10 cellular contexts compared by ENCODE assay signal in the genomic region with DNA sequence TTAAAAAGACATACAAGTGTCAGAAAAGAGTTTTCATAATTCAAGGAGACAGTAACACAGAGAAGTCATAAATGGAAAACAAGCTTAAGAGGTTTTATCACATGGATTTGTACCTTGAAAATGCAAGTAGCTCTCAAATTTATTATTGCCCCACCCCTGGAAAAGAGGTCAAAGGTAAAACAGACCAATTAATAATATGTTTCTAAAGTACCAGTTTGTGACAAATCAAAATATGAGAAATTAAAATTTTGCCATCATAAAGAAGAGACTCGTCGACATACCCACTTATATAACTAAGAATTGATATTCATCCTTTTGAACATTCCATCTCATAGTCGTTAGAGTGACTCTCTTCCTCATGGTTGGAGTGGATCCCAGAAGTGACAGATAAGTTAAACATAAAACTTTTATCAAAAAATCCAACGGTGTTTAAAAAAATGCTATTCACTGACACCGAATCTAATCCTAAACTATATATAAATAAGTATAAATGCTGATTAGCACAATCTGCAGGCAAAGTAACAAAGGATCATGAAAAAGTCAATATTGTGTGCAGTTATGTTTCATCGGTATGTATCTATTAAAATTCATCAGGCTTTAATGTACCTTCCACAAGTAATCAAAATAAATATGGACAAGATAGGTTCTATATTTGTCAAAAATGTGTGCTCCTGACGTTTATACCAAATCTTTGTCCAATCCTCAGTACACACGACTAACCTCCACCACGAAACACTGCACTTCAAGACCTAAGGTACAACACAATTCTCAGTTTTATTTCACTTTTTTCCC. TPM values are rescaled to one million over a fixed set of nuclear protein-coding genes. Genes with fewer than 3 reads are reported as not detected.
DNase-seq lines count a peak whose midpoint lies in the region; ATAC-seq and TF ChIP-seq lines count a peak whose summit lies in the region.
"Had no signal": no experiment of that assay in that cellular context is flagged by ENCODE, and none has a peak within 500 bp of the region (broad histone marks: within the 10 kb centered on the region; RNA-seq: fewer than 3 reads in every experiment).

No MANE protein-coding gene starts in this region.

- peaks cover 0 to 2% (median 1%) of the 10 kb centered on the region in 3 experiments; a peak in 2 of 7 replicates for H3K36me3 Mint-ChIP-seq in H9 (ENCODE audit: insufficient read depth in 1 of 3, low read depth in 3 of 3)
- H3K36me3 Mint-ChIP-seq in activated T-helper 2 cell treated with anti-CD3 and anti-CD28 coated beads, Interferon-gamma antibody, Interleukin-2, Interleukin-4, amounts not matched to agents 10 μg/mL and 5 μg/mL and 100 μg/mL, durations not matched to agents 14 hours and 24 hours and 36 hours (ENCODE audit: low read depth) = peaks cover 5% of the 10 kb centered on the region

- H3K27me3 ChIP-seq in H9 (ENCODE audit: insufficient read depth, low read length) (no peaks in the 10 kb centered on the region), right cardiac atrium (ENCODE audit: control insufficient read depth, insufficient read depth) (no peaks in the 10 kb centered on the region), smooth muscle cell (ENCODE audit: low read depth) (no peaks in the 10 kb centered on the region)

- H3K27ac ChIP-seq in H9 (ENCODE audit: insufficient read length, low read depth, low read length) (no peak overlapping the region), right cardiac atrium (ENCODE audit: low read length) (no peak overlapping the region), smooth muscle cell (ENCODE audit: low read depth) (peak overlapping the region; percentile 93)

- peaks cover 25% of the 10 kb centered on the region for H3K79me2 ChIP-seq in H9 (ENCODE audit: insufficient read depth, low read length)
- H3K79me2 ChIP-seq in smooth muscle cell (ENCODE audit: low read depth) = peaks cover 63% of the 10 kb centered on the region

- no peak overlapping the region for H3T11ph ChIP-seq in H9 (ENCODE audit: low read length)

- peaks cover 24% of the 10 kb centered on the region for H3F3A ChIP-seq in smooth muscle cell (ENCODE audit: low read depth)

- H3K4me3 ChIP-seq in right cardiac atrium (ENCODE audit: low read length) (peak overlapping the region; percentile 80), smooth muscle cell (peak overlapping the region; percentile 96)

- H3K56ac ChIP-seq in H9 (ENCODE audit: insufficient read length, low read depth, low read length) = no peak overlapping the region

- H3K14ac ChIP-seq in H9 (ENCODE audit: insufficient read depth, low read length) = no peak overlapping the region

- WGBS in H9 (ENCODE audit: extremely low coverage, insufficient read length, low lambda C conversion rate) = no CpG with 5 or more reads among the region's 9 CpGs
- WGBS in right cardiac atrium = 32% methylated on average over 9 of the region's 9 CpGs
- whole genome bisulfite sequencing in smooth muscle cell (ENCODE audit: low lambda C conversion rate) = 66% methylated on average over 9 of the region's 9 CpGs

- H3K18ac ChIP-seq in H9 (ENCODE audit: insufficient read length, low read depth, low read length) = no peak overlapping the region

- H3K27ac Mint-ChIP-seq in H9 = no peak overlapping the region
- H3K27ac Mint-ChIP-seq in activated T-helper 2 cell treated with anti-CD3 and anti-CD28 coated beads, Interferon-gamma antibody, Interleukin-2, Interleukin-4, amounts not matched to agents 10 μg/mL and 5 μg/mL and 100 μg/mL, durations not matched to agents 14 hours and 24 hours and 36 hours = no peak overlapping the region

- H2AK5ac ChIP-seq in H9 (ENCODE audit: insufficient read length, low read length) = no peak overlapping the region

- H2AFZ ChIP-seq in H9 (ENCODE audit: low read length) (no peak overlapping the region), smooth muscle cell (ENCODE audit: low read depth) (no peak overlapping the region)

- H3K79me1 ChIP-seq in H9 (ENCODE audit: insufficient read depth, low read depth, low read length, poor library complexity, severe bottlenecking) = no peaks in the 10 kb centered on the region

- TF ChIP-seq CTCF in H9 (conservative IDR thresholded peaks at IDR 0.05) (no peak), smooth muscle cell (IDR thresholded peaks at IDR 0.05; ENCODE audit: borderline replicate concordance, insufficient read depth, poor library complexity, severe bottlenecking) (no peak)

- peaks cover 41 to 47% of the 10 kb centered on the region in 2 experiments for H3K4me1 Mint-ChIP-seq in H9
- H3K4me1 Mint-ChIP-seq in activated T-helper 2 cell treated with anti-CD3 and anti-CD28 coated beads, Interferon-gamma antibody, Interleukin-2, Interleukin-4, amounts not matched to agents 10 μg/mL and 5 μg/mL and 100 μg/mL, durations not matched to agents 14 hours and 24 hours and 36 hours (ENCODE audit: low read depth) = peaks cover 52% of the 10 kb centered on the region

- no peak overlapping the region for H3K9ac ChIP-seq in H9 (ENCODE audit: extremely low read depth, insufficient read length, low read length)
- H3K9ac ChIP-seq in smooth muscle cell (ENCODE audit: low read depth) = peak overlapping the region; percentile 90

- intact Hi-C loops in activated T-helper 2 cell treated with anti-CD3 and anti-CD28 coated beads, Interferon-gamma antibody, Interleukin-2, Interleukin-4, amounts not matched to agents 10 μg/mL and 5 μg/mL and 100 μg/mL, durations not matched to agents 14 hours and 24 hours and 36 hours (cut with micrococcal nuclease) = no loop called here
- intact Hi-C loops in right cardiac atrium (cut with DNase I) = loop anchor here in 2 of 4 donors (2.0 to 5.0 kb wide), 3 partner anchors 37 to 62 kb away; no protein-coding TSS in a partner anchor

- no peak overlapping the region for H4K8ac ChIP-seq in H9 (replicated peaks; ENCODE audit: insufficient read length, low read depth, low read length)

- no peak overlapping the region for H4K91ac ChIP-seq in H9 (ENCODE audit: insufficient read length, low read depth, low read length)

- no peak overlapping the region for H3K4ac ChIP-seq in H9 (ENCODE audit: low read depth, low read length)

- no peaks in the 10 kb centered on the region for H3K36me3 ChIP-seq in smooth muscle cell (ENCODE audit: low read depth)

- H3K27me3 Mint-ChIP-seq in H9 (ENCODE audit: low read depth) = no peaks in the 10 kb centered on the region
- peaks cover 4% of the 10 kb centered on the region for H3K27me3 Mint-ChIP-seq in activated T-helper 2 cell treated with anti-CD3 and anti-CD28 coated beads, Interferon-gamma antibody, Interleukin-2, Interleukin-4, amounts not matched to agents 10 μg/mL and 5 μg/mL and 100 μg/mL, durations not matched to agents 14 hours and 24 hours and 36 hours (ENCODE audit: low read depth)

- no peak overlapping the region for H2BK5ac ChIP-seq in H9 (ENCODE audit: insufficient read length, low read length)

- H3K4me1 ChIP-seq in H9 (ENCODE audit: insufficient read depth, low read length) (no peaks in the 10 kb centered on the region; the same call in 1 of the 2 replicates), right cardiac atrium (ENCODE audit: control insufficient read depth, insufficient read depth, low read length) (peaks cover 5% of the 10 kb centered on the region), smooth muscle cell (ENCODE audit: low read depth) (peaks cover 32% of the 10 kb centered on the region)

- H3K4me2 ChIP-seq in H9 (ENCODE audit: insufficient read depth, insufficient read length, low read length) (no peak overlapping the region), smooth muscle cell (peak overlapping the region; percentile 92)

- H2BK12ac ChIP-seq in H9 (ENCODE audit: insufficient read length, low read depth, low read length) = no peak overlapping the region

- H2BK20ac ChIP-seq in H9 (ENCODE audit: low read depth, low read length, poor library complexity, severe bottlenecking) = no peak overlapping the region

- H3K9me3 Mint-ChIP-seq in H9 = no peaks in the 10 kb centered on the region; a peak in 1 of 5 replicates
- H3K9me3 Mint-ChIP-seq in activated T-helper 2 cell treated with anti-CD3 and anti-CD28 coated beads, Interferon-gamma antibody, Interleukin-2, Interleukin-4, amounts not matched to agents 10 μg/mL and 5 μg/mL and 100 μg/mL, durations not matched to agents 14 hours and 24 hours and 36 hours = no peaks in the 10 kb centered on the region

- peaks cover 6% of the 10 kb centered on the region for H3K23me2 ChIP-seq in H9 (ENCODE audit: insufficient read length, low read depth, low read length, poor library complexity, severe bottlenecking)

- H2BK15ac ChIP-seq in H9 (ENCODE audit: low read depth, low read length) = no peak overlapping the region

- peak overlapping the region; percentile 94 to 95 for H3K4me3 Mint-ChIP-seq in H9
- H3K4me3 Mint-ChIP-seq in activated T-helper 2 cell treated with anti-CD3 and anti-CD28 coated beads, Interferon-gamma antibody, Interleukin-2, Interleukin-4, amounts not matched to agents 10 μg/mL and 5 μg/mL and 100 μg/mL, durations not matched to agents 14 hours and 24 hours and 36 hours (ENCODE audit: low read depth) = peak overlapping the region; percentile 87

- H4K5ac ChIP-seq in H9 (ENCODE audit: insufficient read length, low read depth, low read length) = no peak overlapping the region

- H4K20me1 ChIP-seq in H9 (ENCODE audit: control insufficient read depth, insufficient read depth, insufficient read length) = no peaks in the 10 kb centered on the region
- peaks cover 63% of the 10 kb centered on the region for H4K20me1 ChIP-seq in smooth muscle cell (ENCODE audit: low read depth)

- no peak overlapping the region for H3K23ac ChIP-seq in H9 (ENCODE audit: insufficient read length, low read depth, low read length)

- H2BK120ac ChIP-seq in H9 (ENCODE audit: low read depth, low read length, poor library complexity, severe bottlenecking) = no peak overlapping the region

- H3K9me3 ChIP-seq in H9 (ENCODE audit: control insufficient read depth, low read depth, low read length) = no peaks in the 10 kb centered on the region
- H3K9me3 ChIP-seq in right cardiac atrium (ENCODE audit: control insufficient read depth, low read length) = no peaks in the 10 kb centered on the region
- H3K9me3 ChIP-seq in smooth muscle cell (replicated peaks; ENCODE audit: low read depth) = no peaks in the 10 kb centered on the region

- DNase-seq in H9 (no peak), right cardiac atrium (no peak), smooth muscle cell (lab: John Stamatoyannopoulos, UW; ENCODE audit: unreplicated experiment) (no peak), NCI-H2081 (lab: John Stamatoyannopoulos, UW) (no peak), nucleus accumbens (lab: John Stamatoyannopoulos, UW) (no peak), LoVo (ENCODE audit: low spot score) (no peak)
- DNase-seq in activated T-helper 2 cell treated with anti-CD3 and anti-CD28 coated beads, Interferon-gamma antibody, Interleukin-2, Interleukin-4, amounts not matched to agents 10 μg/mL and 5 μg/mL and 100 μg/mL, durations not matched to agents 14 hours and 24 hours and 36 hours (ENCODE audit: low spot score) = no peak
- DNase-seq: SHP77 treated with DMSO at 0.1 percent for 48 hours; stimulated activated CD4-positive, alpha-beta T cell treated with anti-CD3 and anti-CD28 coated beads, Interleukin-2, amount 100 ng/mL, for 48 hours had no signal

- ATAC-seq in right cardiac atrium = no peak
- ATAC-seq in GM19395 (IDR thresholded peaks at IDR 0.05; ENCODE audit: unreplicated experiment) = no peak

RNA-seq across cellular contexts. Expression of gene CORO1C, which starts 2.3 kb away (rescaled TPM):
- total RNA-seq in H9 (2021) = 154 and 164 TPM in 2 replicates
- total RNA-seq in activated T-helper 2 cell treated with anti-CD3 and anti-CD28 coated beads, Interferon-gamma antibody, Interleukin-2, Interleukin-4, amounts not matched to agents 10 μg/mL and 5 μg/mL and 100 μg/mL, durations not matched to agents 14 hours and 24 hours and 36 hours = 81.5 and 88.8 TPM in 2 replicates
- total RNA-seq in right cardiac atrium = 100 to 1,000 TPM in 2 of 4 donors, 10 to 100 TPM in 2; 85.1 to 122 (median 93.6) TPM
- polyA plus RNA-seq in right cardiac atrium = 24.8 TPM
- 136 and 145 TPM in 2 replicates for total RNA-seq in smooth muscle cell
- 96.7 and 107 TPM in 2 replicates for polyA plus RNA-seq in smooth muscle cell
